8 cellular contexts compared by ENCODE assay signal in genomic region chr17:35588196-35588920, GRCh38. TPM values are rescaled to one million over a fixed set of nuclear protein-coding genes. Genes with fewer than 3 reads are reported as not detected.
A peak's percentile ranks its signal among the peaks of the same experiment; 100 is the strongest.
DNase-seq lines count a peak whose midpoint lies in the region; ATAC-seq, FAIRE-seq and TF ChIP-seq lines count a peak whose summit lies in the region.

No MANE protein-coding gene starts in this region.

- H4K20me1 ChIP-seq in Karpas-422 (ENCODE audit: insufficient read depth, low read depth, low read length) (no peaks in the 10 kb centered on the region), K562 (replicated peaks; ENCODE audit: control insufficient read depth, insufficient read depth, low read length) (no peaks in the 10 kb centered on the region)

- peak overlapping the region; percentile 96 for H3K27ac Mint-ChIP-seq in Caco-2 (ENCODE audit: unreplicated experiment)

- CTCF ChIA-PET in Caco-2 (lab: Charles Lee): interaction anchor here (1.2 to 1.5 kb wide), 2 partner anchors 10 to 175 kb away, joined by 3 to 5 read pairs; partner anchors contain the start of gene PEX12
- CTCF ChIA-PET in K562 (lab: Yijun Ruan, JAX; ENCODE audit: low intra/inter-chr PET ratio): interaction anchor here (0.6 kb wide), 1 partner anchor 489 kb away, joined by 3 read pairs; no protein-coding TSS in a partner anchor

- peak in 1 of 2 experiments; percentile 36 for DNase-seq in Caco-2
- no peak for DNase-seq in Karpas-422
- peak in 2 of 4 experiments; percentile 49 to 73 for DNase-seq in K562 (ENCODE audit: extremely low read depth in 1 of 4, low spot score in 3 of 4)
- DNase-seq in medulla oblongata (ENCODE audit: extremely low spot score): no peak

- no peaks in the 10 kb centered on the region for H3K9me1 ChIP-seq in K562 (ENCODE audit: control insufficient read depth, insufficient read depth, low read length)

- peak; percentile 57 for ATAC-seq in K562
- no peak for ATAC-seq in GM18858 (IDR thresholded peaks at IDR 0.05; ENCODE audit: unreplicated experiment)
- no peak for ATAC-seq in GM18511 (IDR thresholded peaks at IDR 0.05; ENCODE audit: unreplicated experiment)
- no peak for ATAC-seq in HG03159 (IDR thresholded peaks at IDR 0.05; ENCODE audit: unreplicated experiment)

- H3K27ac ChIP-seq in Karpas-422 (ENCODE audit: low read length) (peak overlapping the region; percentile 21; the same call in 1 of the 2 replicates), K562 (ENCODE audit: extremely low read depth, low read depth, low read length) (peak overlapping the region; percentile 99), mesodermal cell (ENCODE audit: low read depth, low read length, severe bottlenecking) (peak overlapping the region; percentile 41)

- POLR2A ChIA-PET in Caco-2 (lab: Charles Lee) (interaction anchor here (0.6 to 4.1 kb wide), 2 partner anchors 10 to 452 kb away, joined by 8 to 51 read pairs; partner anchors contain the start of gene PEX12), K562 (lab: Yijun Ruan, JAX) (interaction anchor here (0.8 to 7.5 kb wide), 12 partner anchors 10 to 221 kb away, joined by 3 to 132 read pairs (median 5); partner anchors contain the start of genes PEX12, SLFN14 and TAF15)

- peak overlapping the region; percentile 77 for H3K4me3 ChIP-seq in Caco-2 (ENCODE audit: low read depth, low read length)
- peak overlapping the region; percentile 85 for H3K4me3 ChIP-seq in Karpas-422 (ENCODE audit: low read length)
- peak overlapping the region; percentile 83 for H3K4me3 ChIP-seq in K562
- peak overlapping the region; percentile 90 for H3K4me3 ChIP-seq in mesodermal cell (ENCODE audit: extremely low read depth, insufficient read depth, low read length, poor library complexity, severe bottlenecking)

- H2AFZ ChIP-seq in Karpas-422 (ENCODE audit: low read length): no peak overlapping the region
- H2AFZ ChIP-seq in K562 (ENCODE audit: low read depth, low read length): no peak overlapping the region

- TF ChIP-seq RAD21 in K562 (CRISPR knock-in tag; conservative IDR thresholded peaks at IDR 0.05 in 1 of 2, IDR thresholded peaks at IDR 0.05 in 1 of 2): no peak

- in situ Hi-C loops in K562 (cut with MboI): no loop called here

- 0% methylated on average over 12 of the region's 12 CpGs for WGBS in K562 (ENCODE audit: insufficient coverage, low coverage, missing lambda C conversion rate)
- WGBS in mesodermal cell (ENCODE audit: insufficient coverage in 2 of 2), 2 experiments: 64 to 67% methylated on average over 6 of the region's 12 CpGs

- intact Hi-C loops in Caco-2 (cut with micrococcal nuclease; ENCODE audit: unreplicated experiment): no loop called here
- intact Hi-C loops in K562 (cut with micrococcal nuclease): loop anchor here (2.0 kb wide), 1 partner anchor 28 kb away; the partner anchor contains the start of gene SLFN14

- no peaks in the 10 kb centered on the region for H3K27me3 ChIP-seq in Caco-2 (replicated peaks; ENCODE audit: control insufficient read depth, insufficient read depth, low read length)
- H3K27me3 ChIP-seq in Karpas-422 (ENCODE audit: low read length): no peaks in the 10 kb centered on the region
- H3K27me3 ChIP-seq in K562 (ENCODE audit: control insufficient read depth in 2 of 2, insufficient read depth in 2 of 2, low read length in 2 of 2): no peaks in the 10 kb centered on the region

- H3K4me1 Mint-ChIP-seq in Caco-2 (ENCODE audit: low read depth, unreplicated experiment): peaks cover 13% of the 10 kb centered on the region

- peak overlapping the region; percentile 90 for H3K4me2 ChIP-seq in Karpas-422 (ENCODE audit: low read depth, low read length, poor library complexity, severe bottlenecking)
- peak overlapping the region; percentile 94 for H3K4me2 ChIP-seq in K562 (ENCODE audit: insufficient read depth, low read length)

- FAIRE-seq in K562 (lab: Jason Lieb, UNC): peak; percentile 73

- TF ChIP-seq EP300 in K562 (IDR thresholded peaks at IDR 0.05; ENCODE audit: low read length): peak; percentile 6; the same call in 1 of the 2 replicates

- H3K4me3 Mint-ChIP-seq in Caco-2 (ENCODE audit: unreplicated experiment): peak overlapping the region; percentile 90

- H3K36me3 Mint-ChIP-seq in Caco-2 (ENCODE audit: insufficient read depth, unreplicated experiment): peaks cover 13% of the 10 kb centered on the region

- H3K9me3 ChIP-seq in Caco-2 (no peaks in the 10 kb centered on the region), Karpas-422 (ENCODE audit: low read length) (no peaks in the 10 kb centered on the region), K562 (replicated peaks; ENCODE audit: control insufficient read depth, insufficient read depth, low read depth, low read length) (no peaks in the 10 kb centered on the region), mesodermal cell (ENCODE audit: control insufficient read depth, low read length) (no peaks in the 10 kb centered on the region)

- TF ChIP-seq POLR2A in K562 (conservative IDR thresholded peaks at IDR 0.05): 0 out of 2 replicates have a peak, but pooled peaks have one; percentile 40

- no peaks in the 10 kb centered on the region for H3K9me2 ChIP-seq in Karpas-422 (replicated peaks; ENCODE audit: insufficient read depth, low read length)

- peaks cover 60% of the 10 kb centered on the region for H3K79me2 ChIP-seq in Karpas-422 (ENCODE audit: low read length)
- peaks cover 62% of the 10 kb centered on the region for H3K79me2 ChIP-seq in K562 (ENCODE audit: control insufficient read depth, insufficient read depth, low read length)

- H3K27me3 Mint-ChIP-seq in Caco-2 (ENCODE audit: insufficient read depth, unreplicated experiment): no peaks in the 10 kb centered on the region

- no peaks in the 10 kb centered on the region for H3K9me3 Mint-ChIP-seq in Caco-2 (ENCODE audit: unreplicated experiment)

- no peak for TF ChIP-seq CTCF in Caco-2 (IDR thresholded peaks at IDR 0.05; ENCODE audit: insufficient read depth in 1 of 2, low read depth in 1 of 2, low read length in 1 of 2, severe bottlenecking in 1 of 2, unreplicated experiment in 1 of 2)
- TF ChIP-seq CTCF in K562 (IDR thresholded peaks at IDR 0.05 in 2 of 3, conservative IDR thresholded peaks at IDR 0.05 in 1 of 3; ENCODE audit: insufficient read depth in 2 of 3, low read depth in 1 of 3, low read length in 3 of 3): no peak

- H3K9ac ChIP-seq in Karpas-422 (ENCODE audit: low read length) (peak overlapping the region; percentile 81), K562 (ENCODE audit: insufficient read depth in 1 of 2, low read depth in 2 of 2, low read length in 2 of 2) (peak overlapping the region; percentile 87 to 97)

- BruUV-seq in Caco-2 (replicated peaks; lab: Mats Ljungman, UMichigan): no TSS peak
- BruUV-seq in K562 (replicated peaks; lab: Mats Ljungman, UMichigan): no TSS peak

- H3K4me1 ChIP-seq in Caco-2: peaks cover 21% of the 10 kb centered on the region
- H3K4me1 ChIP-seq in Karpas-422 (ENCODE audit: low read length): peaks cover 24% of the 10 kb centered on the region
- H3K4me1 ChIP-seq in K562 (replicated peaks in 1 of 2; ENCODE audit: control insufficient read depth in 2 of 2, insufficient read depth in 2 of 2, low read length in 2 of 2): peaks cover 8 to 9% of the 10 kb centered on the region in 2 experiments; a peak in 4 of 5 replicates
- peaks cover 5% of the 10 kb centered on the region for H3K4me1 ChIP-seq in mesodermal cell (ENCODE audit: control insufficient read depth, insufficient read depth, low read length, poor library complexity, severe bottlenecking)

- H3K36me3 ChIP-seq in Caco-2 (ENCODE audit: control insufficient read depth, insufficient read depth, low read length): no peaks in the 10 kb centered on the region
- H3K36me3 ChIP-seq in Karpas-422 (ENCODE audit: insufficient read depth, low read length): no peaks in the 10 kb centered on the region; the same call in 1 of the 2 replicates
- peaks cover 24% of the 10 kb centered on the region; the same call in 2 of the 3 replicates for H3K36me3 ChIP-seq in K562 (ENCODE audit: control insufficient read depth, insufficient read depth, low read length)
- H3K36me3 ChIP-seq in mesodermal cell (ENCODE audit: control insufficient read depth, insufficient read depth, low read length): peaks cover 3% of the 10 kb centered on the region

RNA-seq across cellular contexts. Expression of gene AP2B1, which starts 1.2 kb away (rescaled TPM):
- total RNA-seq in Caco-2 (2022) (221 and 228 TPM in 2 replicates), K562 (2014; rRNA removed) (90.5 and 115 TPM in 2 replicates), K562 (2014; rRNA removed; fragmentation: Illumina TruSeq; extraction: Trizol) (114 and 135 TPM in 2 replicates), K562 (2015; rRNA removed; fragmentation: Illumina TruSeq; extraction: Trizol) (82.0 and 85.9 TPM in 2 replicates), K562 (2021) (221 and 245 TPM in 2 replicates)
- total RNA-seq in Karpas-422 (2014; rRNA removed; shearing (Covaris generic); ENCODE audit: low replicate concordance): 53.4 and 82.7 TPM in 2 replicates
- 150 and 264 TPM in 2 replicates for total RNA-seq in K562 (2011; cell fraction: chromatin; rRNA removed; ENCODE audit: low replicate concordance)
- 100 and 121 TPM in 2 replicates for total RNA-seq in K562 (2011; cell fraction: nucleolus; rRNA removed)
- total RNA-seq in K562 (2011; cell fraction: nucleoplasm; rRNA removed): 133 and 166 TPM in 2 replicates
- polyA plus RNA-seq in K562 (2011; rRNA removed) (154 and 287 TPM in 2 replicates), K562 (2014; fragmentation: Illumina TruSeq; extraction: Trizol) (191 and 204 TPM in 2 replicates), K562 (2014; fragmentation: Nextera tagmentation; extraction: Ambion mirVana) (10 to 100 TPM; 60.1 to 63.6 TPM), K562 (2014; rRNA removed) (105 and 126 TPM in 2 replicates)
- polyA plus RNA-seq in K562 (2011; cell fraction: cytosol; rRNA removed): 122 and 145 TPM in 2 replicates
- 151 and 159 TPM in 2 replicates for polyA plus RNA-seq in K562 (2011; cell fraction: nucleus; rRNA removed)
- 152 and 157 TPM in 2 replicates for polyA plus RNA-seq in K562 (2012)
- 244 and 452 TPM in 2 replicates for polyA minus RNA-seq in K562 (2011; rRNA and poly(A)+ RNA removed)
- 95.2 and 196 TPM in 2 replicates for polyA minus RNA-seq in K562 (2011; cell fraction: cytosol; rRNA and poly(A)+ RNA removed)
- 73.0 and 81.9 TPM in 2 replicates for polyA minus RNA-seq in K562 (2011; cell fraction: nucleus; rRNA and poly(A)+ RNA removed)
- 172 TPM for polyA plus RNA-seq in mesodermal cell (2013, experiment 1 of 2)
- polyA plus RNA-seq in mesodermal cell (2013, experiment 2 of 2): 177 TPM

RNA-seq across cellular contexts. Expression of gene PEX12, which starts 10.0 kb away (rescaled TPM):
- 4.8 and 5.1 TPM in 2 replicates for total RNA-seq in Caco-2 (2022)
- total RNA-seq in Karpas-422 (2014; rRNA removed; shearing (Covaris generic); ENCODE audit: low replicate concordance): 5.0 and 5.4 TPM in 2 replicates
- total RNA-seq in K562 (2011; cell fraction: chromatin; rRNA removed; ENCODE audit: low replicate concordance): 7.7 and 10.2 TPM in 2 replicates
- total RNA-seq in K562 (2011; cell fraction: nucleolus; rRNA removed): 9.2 and 9.3 TPM in 2 replicates
- total RNA-seq in K562 (2011; cell fraction: nucleoplasm; rRNA removed): 10.9 and 12.7 TPM in 2 replicates
- total RNA-seq in K562 (2014; rRNA removed): 4.6 and 5.6 TPM in 2 replicates
- 6.4 and 6.8 TPM in 2 replicates for total RNA-seq in K562 (2014; rRNA removed; fragmentation: Illumina TruSeq; extraction: Trizol)
- total RNA-seq in K562 (2015; rRNA removed; fragmentation: Illumina TruSeq; extraction: Trizol): 5.8 and 6.4 TPM in 2 replicates
- total RNA-seq in K562 (2021): 5.5 and 6.1 TPM in 2 replicates
- 9.9 and 12.4 TPM in 2 replicates for polyA plus RNA-seq in K562 (2011; rRNA removed)
- 11.1 and 11.7 TPM in 2 replicates for polyA plus RNA-seq in K562 (2011; cell fraction: cytosol; rRNA removed)
- 6.9 and 8.3 TPM in 2 replicates for polyA plus RNA-seq in K562 (2011; cell fraction: nucleus; rRNA removed)
- 7.8 TPM in 2 replicates for polyA plus RNA-seq in K562 (2012)
- 7.9 and 8.4 TPM in 2 replicates for polyA plus RNA-seq in K562 (2014; fragmentation: Illumina TruSeq; extraction: Trizol)
- polyA plus RNA-seq in K562 (2014; fragmentation: Nextera tagmentation; extraction: Ambion mirVana): 1 to 10 TPM; 4.0 to 6.7 TPM
- 4.5 and 4.9 TPM in 2 replicates for polyA plus RNA-seq in K562 (2014; rRNA removed)
- 9.1 and 13.3 TPM in 2 replicates for polyA minus RNA-seq in K562 (2011; rRNA and poly(A)+ RNA removed)
- polyA minus RNA-seq in K562 (2011; cell fraction: cytosol; rRNA and poly(A)+ RNA removed): 4.2 and 5.0 TPM in 2 replicates
- 4.8 and 7.3 TPM in 2 replicates for polyA minus RNA-seq in K562 (2011; cell fraction: nucleus; rRNA and poly(A)+ RNA removed)
- 6.4 TPM for polyA plus RNA-seq in mesodermal cell (2013, experiment 1 of 2)
- polyA plus RNA-seq in mesodermal cell (2013, experiment 2 of 2): 5.7 TPM

RNA-seq across cellular contexts. Expression of gene SLFN14, which starts 27.7 kb away (rescaled TPM):
- total RNA-seq in Caco-2 (2022) (not detected in 2 replicates), K562 (2014; rRNA removed) (2.7 and 3.0 TPM in 2 replicates), K562 (2014; rRNA removed; fragmentation: Illumina TruSeq; extraction: Trizol) (4.0 and 5.1 TPM in 2 replicates), K562 (2015; rRNA removed; fragmentation: Illumina TruSeq; extraction: Trizol) (1.3 and 1.7 TPM in 2 replicates), K562 (2021) (3.2 and 4.3 TPM in 2 replicates)
- total RNA-seq in Karpas-422 (2014; rRNA removed; shearing (Covaris generic); ENCODE audit: low replicate concordance): 0.11 TPM in 1 of 2 replicates, not detected in the other
- 4.3 and 10.9 TPM in 2 replicates for total RNA-seq in K562 (2011; cell fraction: chromatin; rRNA removed; ENCODE audit: low replicate concordance)
- total RNA-seq in K562 (2011; cell fraction: nucleolus; rRNA removed): 2.5 and 3.9 TPM in 2 replicates
- total RNA-seq in K562 (2011; cell fraction: nucleoplasm; rRNA removed): 3.5 and 4.9 TPM in 2 replicates
- polyA plus RNA-seq in K562 (2011; rRNA removed) (1.2 and 3.9 TPM in 2 replicates), K562 (2014; fragmentation: Illumina TruSeq; extraction: Trizol) (3.3 and 3.8 TPM in 2 replicates), K562 (2014; fragmentation: Nextera tagmentation; extraction: Ambion mirVana) (1 to 10 TPM; 1.6 to 3.1 TPM), K562 (2014; rRNA removed) (2.6 and 3.1 TPM in 2 replicates)
- 0.65 and 1.0 TPM in 2 replicates for polyA plus RNA-seq in K562 (2011; cell fraction: cytosol; rRNA removed)
- 0.76 and 2.0 TPM in 2 replicates for polyA plus RNA-seq in K562 (2011; cell fraction: nucleus; rRNA removed)
- 0.89 and 1.3 TPM in 2 replicates for polyA plus RNA-seq in K562 (2012)
- 2.1 and 5.7 TPM in 2 replicates for polyA minus RNA-seq in K562 (2011; rRNA and poly(A)+ RNA removed)
- 0.46 and 2.2 TPM in 2 replicates for polyA minus RNA-seq in K562 (2011; cell fraction: cytosol; rRNA and poly(A)+ RNA removed)
- 1.4 and 1.9 TPM in 2 replicates for polyA minus RNA-seq in K562 (2011; cell fraction: nucleus; rRNA and poly(A)+ RNA removed)
- polyA plus RNA-seq in mesodermal cell (2013, experiment 1 of 2): not detected
- not detected for polyA plus RNA-seq in mesodermal cell (2013, experiment 2 of 2)

RNA-seq across cellular contexts. Expression of gene SLFN12L, which starts 50.9 kb away (rescaled TPM):
- total RNA-seq in Caco-2 (2022): not detected in 2 replicates
- total RNA-seq in Karpas-422 (2014; rRNA removed; shearing (Covaris generic); ENCODE audit: low replicate concordance): not detected in 2 replicates
- total RNA-seq in K562 (2011; cell fraction: chromatin; rRNA removed; ENCODE audit: low replicate concordance): 0.16 and 0.40 TPM in 2 replicates
- not detected in 2 replicates for total RNA-seq in K562 (2011; cell fraction: nucleolus; rRNA removed)
- total RNA-seq in K562 (2011; cell fraction: nucleoplasm; rRNA removed): 0.37 TPM in 1 of 2 replicates, not detected in the other
- 0.04 TPM in 1 of 2 replicates, not detected in the other for total RNA-seq in K562 (2014; rRNA removed)
- 0.07 TPM in 1 of 2 replicates, not detected in the other for total RNA-seq in K562 (2014; rRNA removed; fragmentation: Illumina TruSeq; extraction: Trizol)
- 0.18 and 0.26 TPM in 2 replicates for total RNA-seq in K562 (2015; rRNA removed; fragmentation: Illumina TruSeq; extraction: Trizol)
- total RNA-seq in K562 (2021): 0.09 and 0.31 TPM in 2 replicates
- 0.04 TPM in 1 of 2 replicates, not detected in the other for polyA plus RNA-seq in K562 (2011; rRNA removed)
- polyA plus RNA-seq in K562 (2011; cell fraction: cytosol; rRNA removed): not detected in 2 replicates
- polyA plus RNA-seq in K562 (2011; cell fraction: nucleus; rRNA removed): 0.04 TPM in 1 of 2 replicates, not detected in the other
- 0.05 and 0.58 TPM in 2 replicates for polyA plus RNA-seq in K562 (2012)
- 0.09 TPM in 1 of 2 replicates, not detected in the other for polyA plus RNA-seq in K562 (2014; fragmentation: Illumina TruSeq; extraction: Trizol)
- polyA plus RNA-seq in K562 (2014; fragmentation: Nextera tagmentation; extraction: Ambion mirVana): under 1 TPM in 1 of 2 experiments, not detected in 1; 0.04 TPM
- 0.05 TPM in 1 of 2 replicates, not detected in the other for polyA plus RNA-seq in K562 (2014; rRNA removed)
- polyA minus RNA-seq in K562 (2011; rRNA and poly(A)+ RNA removed): 0.09 TPM in 1 of 2 replicates, not detected in the other
- not detected in 2 replicates for polyA minus RNA-seq in K562 (2011; cell fraction: cytosol; rRNA and poly(A)+ RNA removed)
- 0.27 TPM in 1 of 2 replicates, not detected in the other for polyA minus RNA-seq in K562 (2011; cell fraction: nucleus; rRNA and poly(A)+ RNA removed)
- not detected for polyA plus RNA-seq in mesodermal cell (2013, experiment 1 of 2)
- polyA plus RNA-seq in mesodermal cell (2013, experiment 2 of 2): not detected

Comparison
In these comparisons a context has a peak if more than half of its experiments do, and no peak if none do; other contexts are left out.
1. H3K27ac ChIP-seq: peak in every context shown above with its lines; median percentile 99 in K562; 41 in mesodermal cell; 21 in Karpas-422.